Comparison of ENCODE assay signal across 32 cellular contexts in genomic region chr2:52570716-52571115, GRCh38.
"Had no signal": no experiment of that assay in that cellular context is flagged by ENCODE, and none has a peak within 500 bp of the region (broad histone marks: within the 10 kb centered on the region; RNA-seq: fewer than 3 reads in every experiment).

No MANE protein-coding gene starts in this region.

- ATAC-seq: activated CD8-positive, alpha-beta T cell treated with anti-CD3 and anti-CD28 coated beads for 36 hours; activated naive CD4-positive, alpha-beta T cell treated with anti-CD3 and anti-CD28 coated beads, Interleukin-2, amount 50 U/mL, for 72 hours; activated T-cell treated with anti-CD3 and anti-CD28 coated beads, Interleukin-2, amount 50 U/mL, for 4 hours; activated T-cell treated with anti-CD3 and anti-CD28 coated beads, Interleukin-2, amount 50 U/mL, for 72 hours; activated T-helper 17 cell treated with anti-CD3 and anti-CD28 coated beads, Interleukin-2, amount 50 U/mL, for 72 hours; body of pancreas had no signal

- H3K4me1 ChIP-seq: body of pancreas, breast epithelium had no signal

- DNase-seq: activated B cell treated with CpG ODN at 0.5 μM for 24 hours; activated CD4-positive, alpha-beta memory T cell treated with anti-CD3 and anti-CD28 coated beads for 36 hours; activated CD4-positive, alpha-beta T cell treated with anti-CD3 and anti-CD28 coated beads for 4 hours; activated CD4-positive, alpha-beta T cell treated with anti-CD3 and anti-CD28 coated beads, Interleukin-2, amount 10 ng/mL, durations not matched to agents 24 days and 14 days; activated CD4-positive, alpha-beta T cell treated with anti-CD3 and anti-CD28 coated beads, Interleukin-2, amount 50 U/mL, for 1 hour; activated CD4-positive, alpha-beta T cell treated with anti-CD3 and anti-CD28 coated beads, Interleukin-2, amount 50 U/mL, for 4 hours; activated CD4-positive, CD25-positive, alpha-beta regulatory T cell treated with anti-CD3 and anti-CD28 coated beads, Interleukin-2, amount 50 U/mL, for 72 hours; activated CD8-positive, alpha-beta memory T cell treated with anti-CD3 and anti-CD28 coated beads, Interleukin-2, amount 50 U/mL, for 4 hours; activated CD8-positive, alpha-beta T cell treated with anti-CD3 and anti-CD28 coated beads for 36 hours; activated effector memory CD4-positive, alpha-beta T cell treated with anti-CD3 and anti-CD28 coated beads, Interleukin-2, amount 50 U/mL, for 16 hours; activated gamma-delta T cell treated with Interleukin-2 at 50 U/mL for 16 hours; activated naive CD4-positive, alpha-beta T cell; activated naive CD4-positive, alpha-beta T cell treated with anti-CD3 and anti-CD28 coated beads for 36 hours; activated naive CD4-positive, alpha-beta T cell treated with anti-CD3 and anti-CD28 coated beads, Interleukin-2, amount 50 U/mL, for 16 hours; activated naive CD8-positive, alpha-beta T cell treated with anti-CD3 and anti-CD28 coated beads, Interleukin-2, amount 10 ng/mL, durations not matched to agents 7 days and 5 days; activated naive CD8-positive, alpha-beta T cell treated with anti-CD3 and anti-CD28 coated beads, Interleukin-2, amount 50 U/mL, for 24 hours; activated T-cell treated with anti-CD3 and anti-CD28 coated beads for 4 hours; activated T-cell treated with anti-CD3 and anti-CD28 coated beads, Interleukin-2, amount 50 U/mL, for 1 hour; activated T-cell treated with anti-CD3 and anti-CD28 coated beads, Interleukin-2, amount 50 U/mL, for 4 hours; activated T-cell treated with anti-CD3 and anti-CD28 coated beads, Interleukin-2, amount 50 U/mL, for 72 hours; amygdala; anterior cingulate cortex; body of pancreas; brain microvascular endothelial cell; central memory CD4-positive, alpha-beta T cell; T-helper 1 cell; T-helper 2 cell; T-helper 9 cell had no signal

- H3K9me3 ChIP-seq: body of pancreas, breast epithelium had no signal

- H3K36me3 ChIP-seq: brain microvascular endothelial cell, breast epithelium had no signal

- H3K27me3 ChIP-seq: body of pancreas, brain microvascular endothelial cell, breast epithelium had no signal

- H3K27ac ChIP-seq: body of pancreas, brain microvascular endothelial cell, breast epithelium, VCaP had no signal

- H3K4me3 ChIP-seq: body of pancreas, breast epithelium had no signal
